In genomic region chr12:104643921-104644669, GRCh38 we compare ENCODE assay signal across 9 cellular contexts.
DNase-seq lines count a peak whose midpoint lies in the region; ATAC-seq and TF ChIP-seq lines count a peak whose summit lies in the region.
"Had no signal": no experiment of that assay in that cellular context is flagged by ENCODE, and none has a peak within 500 bp of the region (broad histone marks: within the 10 kb centered on the region; RNA-seq: fewer than 3 reads in every experiment).

No MANE protein-coding gene starts in this region.

- intact Hi-C loops in mucosa of descending colon (cut with DNase I, micrococcal nuclease), result no loop called here

- CTCF ChIA-PET in GM10248 (lab: Yijun Ruan, JAX), result interaction anchor here (0.6 to 2.1 kb wide), 5 partner anchors 9 to 262 kb away, joined by 3 to 7 read pairs (median 3); no protein-coding TSS in a partner anchor
- CTCF ChIA-PET in T-cell (lab: Charles Lee), result no interaction called here

- peak; percentile 25 for DNase-seq in GM10248 (ENCODE audit: extremely low spot score)
- peak in 9 of 34 experiments; percentile 5 to 18 (median 12) for DNase-seq in T-cell
- DNase-seq in mucosa of descending colon, result peak; percentile 30 to 64 (median 47)
- no peak for DNase-seq in foreskin melanocyte

- peak overlapping the region in 2 of 3 donors; percentile 10 to 66 for H3K4me3 Mint-ChIP-seq in T-cell

- no peaks in the 10 kb centered on the region for H3K4me1 ChIP-seq in mucosa of descending colon (ENCODE audit: low read depth)
- H3K4me1 ChIP-seq: adrenal gland had no signal

- H3K4me1 Mint-ChIP-seq in T-cell, result peaks cover 30 to 76% (median 62%) of the 10 kb centered on the region in 3 donors

- H3K36me3 ChIP-seq in mucosa of descending colon (ENCODE audit: low read depth), result no peaks in the 10 kb centered on the region
- H3K36me3 ChIP-seq: adrenal gland had no signal

- ATAC-seq in T-cell (replicated peaks in 1 of 4) (peak in 3 of 4 experiments; percentile 20 to 38 (median 32)), mucosa of descending colon (peak; percentile 50), GM19035 (IDR thresholded peaks at IDR 0.05; ENCODE audit: unreplicated experiment) (no peak), HG03439 (IDR thresholded peaks at IDR 0.05; ENCODE audit: unreplicated experiment) (no peak), GM18520 (IDR thresholded peaks at IDR 0.05; ENCODE audit: unreplicated experiment) (no peak)

- H3K9me3 ChIP-seq in mucosa of descending colon, result no peaks in the 10 kb centered on the region
- H3K9me3 ChIP-seq: adrenal gland had no signal

- TF ChIP-seq EP300 in Ishikawa (IDR thresholded peaks at IDR 0.05; ENCODE audit: borderline replicate concordance), result peak; percentile 68; the same call in 1 of the 2 replicates

- peak overlapping the region; percentile 35 to 45 for H3K27ac Mint-ChIP-seq in T-cell

- no peaks in the 10 kb centered on the region for H3K27me3 Mint-ChIP-seq in T-cell

- POLR2A ChIA-PET in GM10248 (lab: Yijun Ruan, JAX) (no interaction called here), T-cell (lab: Charles Lee) (no interaction called here)

- 0 out of 2 replicates have a peak, but pooled peaks have one; percentile 8 for TF ChIP-seq RAD21 in Ishikawa (IDR thresholded peaks at IDR 0.05; ENCODE audit: low read depth)

- TF ChIP-seq CTCF in GM10248 (IDR thresholded peaks at IDR 0.05; ENCODE audit: control extremely low read depth, extremely low read depth, low read depth, missing control alignments), result no peak
- TF ChIP-seq CTCF in mucosa of descending colon (IDR thresholded peaks at IDR 0.05), result no peak

- H3K36me3 Mint-ChIP-seq in T-cell, result peaks cover 37% of the 10 kb centered on the region

- H3K4me3 ChIP-seq in mucosa of descending colon, result no peak overlapping the region
- H3K4me3 ChIP-seq: adrenal gland had no signal

- H3K9me3 Mint-ChIP-seq in T-cell, result peaks cover 0 to 5% (median 4%) of the 10 kb centered on the region in 3 donors

TF ChIP-seq in Ishikawa, 13 proteins besides CTCF, POLR2A, EP300 and RAD21:
- TF ChIP-seq FOXM1 (IDR thresholded peaks at IDR 0.05; ENCODE audit: borderline replicate concordance, low read depth) (no peak), EGR1 (IDR thresholded peaks at IDR 0.05) (no peak), MAX (IDR thresholded peaks at IDR 0.05) (peak; percentile 82), YY1 (IDR thresholded peaks at IDR 0.05; ENCODE audit: low read depth) (no peak), NFIC (IDR thresholded peaks at IDR 0.05) (peak; percentile 97), ZBTB7A (IDR thresholded peaks at IDR 0.05; ENCODE audit: low read depth) (no peak), TCF12 (IDR thresholded peaks at IDR 0.05; ENCODE audit: low read depth) (peak; percentile 77), USF1 (IDR thresholded peaks at IDR 0.05) (no peak), REST (IDR thresholded peaks at IDR 0.05; ENCODE audit: low read depth) (peak; percentile 50)
TF ChIP-seq in Ishikawa: peak in this region for 4.

Comparison
In these comparisons a context has a peak if more than half of its experiments do, and no peak if none do; other contexts are left out.
1. ATAC-seq: peak in T-cell (3 of 4) and mucosa of descending colon (single experiment); none in GM19035 (single experiment), HG03439 (single experiment) and GM18520 (single experiment).